1 cellular context compared by ENCODE assay signal in the genomic region with DNA sequence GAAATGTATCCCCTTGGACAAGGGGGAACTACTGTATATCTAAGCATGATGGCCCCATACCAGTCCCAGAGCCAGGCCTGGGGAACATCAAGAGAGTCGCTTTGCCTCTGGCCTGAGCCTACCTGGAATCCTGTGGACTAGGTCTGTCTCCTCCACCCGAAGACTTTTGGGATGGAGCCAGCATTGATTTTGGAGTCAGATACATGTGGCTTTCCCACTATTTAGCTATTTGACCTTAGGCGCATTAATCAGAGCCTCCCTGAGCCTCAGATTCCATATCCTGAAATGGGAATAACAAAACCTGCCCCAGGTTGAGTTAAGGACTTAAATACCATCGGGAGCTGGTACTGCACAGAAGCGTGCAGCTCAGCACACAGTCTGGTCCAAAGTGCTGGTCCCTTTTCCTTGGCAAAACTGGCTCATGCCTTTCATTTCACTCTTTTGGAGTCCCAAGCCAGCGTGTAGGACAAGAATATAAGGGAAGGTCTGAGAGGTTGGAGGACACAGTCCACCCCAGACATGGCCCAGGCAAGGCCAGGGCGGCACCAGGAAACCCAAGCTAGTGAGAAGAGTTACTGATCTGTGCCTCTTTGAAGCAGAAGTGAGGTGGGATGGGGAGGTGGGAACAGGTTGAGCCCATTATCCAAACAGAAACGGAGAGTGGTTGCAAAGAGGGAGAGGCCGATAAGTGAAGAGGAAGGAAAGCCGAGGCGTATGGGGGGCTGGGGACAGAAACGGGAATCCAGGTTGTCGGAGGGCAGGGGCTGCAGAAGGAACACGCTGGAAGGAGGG.
TF ChIP-seq lines count a peak whose summit lies in the region.

No MANE protein-coding gene starts in this region.

TF ChIP-seq in HepG2, 621 proteins besides CTCF, POLR2A, EP300 and RAD21 (continued from another document):
- TF ChIP-seq NFAT5 (CRISPR knock-in tag; IDR thresholded peaks at IDR 0.05) = no peak
- no peak for TF ChIP-seq ZBTB21 (CRISPR knock-in tag; IDR thresholded peaks at IDR 0.05)
- TF ChIP-seq ZNF709 (CRISPR knock-in tag; IDR thresholded peaks at IDR 0.05) = no peak
- no peak for TF ChIP-seq EED (CRISPR knock-in tag; IDR thresholded peaks at IDR 0.05)
- TF ChIP-seq ZFP82 (CRISPR knock-in tag; IDR thresholded peaks at IDR 0.05; ENCODE audit: borderline replicate concordance) = no peak
- no peak for TF ChIP-seq ZNF367 (CRISPR knock-in tag; IDR thresholded peaks at IDR 0.05; ENCODE audit: borderline replicate concordance)
- no peak for TF ChIP-seq ZSCAN29 (CRISPR knock-in tag; conservative IDR thresholded peaks at IDR 0.05)
- no peak for TF ChIP-seq TARDBP (CRISPR knock-in tag; IDR thresholded peaks at IDR 0.05)
- TF ChIP-seq TBL1XR1 (IDR thresholded peaks at IDR 0.05; ENCODE audit: borderline replicate concordance, low read length, partially characterized antibody) = no peak
- TF ChIP-seq ZNF577 (CRISPR knock-in tag; IDR thresholded peaks at IDR 0.05; ENCODE audit: borderline replicate concordance, low read depth) = no peak
